Comparison of ENCODE assay signal across 21 cellular contexts in the genomic region with DNA sequence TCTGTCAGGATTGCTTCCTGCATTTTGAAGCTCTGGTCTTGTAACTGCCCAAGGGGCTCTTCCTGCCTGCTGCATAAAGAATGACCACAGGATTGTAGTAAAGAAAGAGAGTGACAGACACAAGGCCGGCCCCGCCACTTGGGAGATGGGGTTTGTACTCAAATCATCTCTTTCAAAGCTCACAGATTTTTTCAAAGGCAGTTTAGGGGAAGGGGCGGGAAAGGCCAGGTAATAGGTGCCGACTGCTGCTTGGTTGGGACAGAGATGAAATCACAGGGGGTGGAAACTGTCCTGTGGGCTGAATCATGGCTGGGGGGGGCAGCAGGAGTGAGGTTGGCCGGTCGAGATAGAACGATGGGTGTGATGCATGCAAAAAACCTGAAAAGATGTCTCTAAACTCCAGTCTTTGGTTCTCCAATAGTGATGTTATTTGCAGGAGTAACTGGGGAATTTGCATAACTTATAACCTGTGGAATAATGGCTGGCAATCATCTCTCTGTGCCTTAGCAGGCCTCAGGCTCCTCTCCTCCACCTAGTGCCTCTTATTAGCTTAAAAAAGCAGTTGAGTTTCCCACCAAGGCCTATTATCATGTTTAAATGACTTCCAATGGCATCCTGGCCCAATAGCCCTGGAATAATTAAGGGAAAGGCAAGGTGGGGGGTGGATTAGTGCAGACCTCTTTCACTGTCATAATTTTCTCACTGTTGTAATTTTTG.
A peak's percentile ranks its signal among the peaks of the same experiment; 100 is the strongest.
DNase-seq lines count a peak whose midpoint lies in the region; ATAC-seq and TF ChIP-seq lines count a peak whose summit lies in the region.
"Had no signal": no experiment of that assay in that cellular context is flagged by ENCODE, and none has a peak within 500 bp of the region (broad histone marks: within the 10 kb centered on the region; RNA-seq: fewer than 3 reads in every experiment).

No MANE protein-coding gene starts in this region.

- H3K4me1 ChIP-seq in H9 (ENCODE audit: insufficient read depth, low read length) (peaks cover 4% of the 10 kb centered on the region; the same call in 1 of the 2 replicates), NT2/D1 (ENCODE audit: insufficient read depth, insufficient read length) (no peaks in the 10 kb centered on the region), iPS-18a (ENCODE audit: control insufficient read depth, low read depth, low read length) (peaks cover 46% of the 10 kb centered on the region), smooth muscle cell (ENCODE audit: low read depth) (peaks cover 53% of the 10 kb centered on the region), trophoblast cell (ENCODE audit: control insufficient read depth in 1 of 2, insufficient read depth in 2 of 2, low read length in 2 of 2) (peaks cover 0 to 2% of the 10 kb centered on the region in 2 experiments)
- H3K4me1 ChIP-seq: HAP-1 had no signal

- H3K36me3 Mint-ChIP-seq in H9 (ENCODE audit: insufficient read depth in 1 of 3, low read depth in 3 of 3): peaks cover 0 to 6% (median 0%) of the 10 kb centered on the region in 3 experiments; a peak in 1 of 7 replicates
- H3K36me3 Mint-ChIP-seq: CD4-positive, alpha-beta memory T cell had no signal

- no peak overlapping the region for H3K23ac ChIP-seq in H9 (ENCODE audit: insufficient read length, low read depth, low read length)
- no peak overlapping the region for H3K23ac ChIP-seq in trophoblast cell (ENCODE audit: low read length)

- H4K20me1 ChIP-seq in H9 (ENCODE audit: control insufficient read depth, insufficient read depth, insufficient read length) (no peaks in the 10 kb centered on the region), smooth muscle cell (ENCODE audit: low read depth) (no peaks in the 10 kb centered on the region)
- H4K20me1 ChIP-seq: BLaER1 had no signal

- no CpG with 5 or more reads among the region's 7 CpGs for WGBS in H9 (ENCODE audit: extremely low coverage, insufficient read length, low lambda C conversion rate)
- 57% methylated on average over 7 of the region's 7 CpGs for WGBS in smooth muscle cell (ENCODE audit: low lambda C conversion rate)
- WGBS in trophoblast cell (ENCODE audit: extremely low coverage, insufficient coverage, insufficient read length): no CpG with 5 or more reads among the region's 7 CpGs

- H3K36me3 ChIP-seq in NT2/D1 (ENCODE audit: insufficient read depth, insufficient read length, low read length) (no peaks in the 10 kb centered on the region), iPS-18a (ENCODE audit: control insufficient read depth, low read depth, low read length) (no peaks in the 10 kb centered on the region), smooth muscle cell (ENCODE audit: low read depth) (no peaks in the 10 kb centered on the region), trophoblast cell (ENCODE audit: control insufficient read depth in 1 of 2, insufficient read depth in 2 of 2, low read length in 2 of 2) (no peaks in the 10 kb centered on the region)
- H3K36me3 ChIP-seq: BLaER1, HAP-1 had no signal

- DNase-seq in H9 (peak; percentile 57), NT2/D1 (ENCODE audit: low read depth, low spot score) (peak; percentile 38), smooth muscle cell (lab: John Stamatoyannopoulos, UW; ENCODE audit: unreplicated experiment) (no peak), trophoblast cell (no peak)
- DNase-seq: CD4-positive, alpha-beta memory T cell; DMS79 treated with DMSO at 0.1 percent for 48 hours; GDM1; NCI-H1694 treated with DMSO at 0.1 percent for 48 hours; NCI-H2107; NCI-H2227 treated with DMSO at 0.1 percent for 48 hours; NCI-H510A treated with DMSO at 0.1 percent for 48 hours; PC-9; T-helper 1 cell had no signal

- H2BK120ac ChIP-seq in H9 (ENCODE audit: low read depth, low read length, poor library complexity, severe bottlenecking): no peak overlapping the region
- H2BK120ac ChIP-seq in trophoblast cell (ENCODE audit: insufficient read depth, low read length, poor library complexity): no peak overlapping the region

- H3K9me3 Mint-ChIP-seq in H9: no peaks in the 10 kb centered on the region

- H2BK5ac ChIP-seq in H9 (ENCODE audit: insufficient read length, low read length): no peak overlapping the region
- no peak overlapping the region for H2BK5ac ChIP-seq in trophoblast cell (ENCODE audit: low read depth, low read length, poor library complexity)

- no peak overlapping the region for H2AK5ac ChIP-seq in H9 (ENCODE audit: insufficient read length, low read length)
- no peak overlapping the region for H2AK5ac ChIP-seq in trophoblast cell (ENCODE audit: low read length)

- no peaks in the 10 kb centered on the region for H3K23me2 ChIP-seq in H9 (ENCODE audit: insufficient read length, low read depth, low read length, poor library complexity, severe bottlenecking)

- H3K4me2 ChIP-seq in H9 (ENCODE audit: insufficient read depth, insufficient read length, low read length) (peak overlapping the region; percentile 43), smooth muscle cell (peak overlapping the region; percentile 40), trophoblast cell (ENCODE audit: low read length) (no peak overlapping the region)
- H3K4me2 ChIP-seq: BLaER1, PC-9 had no signal

- H3K27me3 Mint-ChIP-seq in H9 (ENCODE audit: low read depth): no peaks in the 10 kb centered on the region
- H3K27me3 Mint-ChIP-seq: CD4-positive, alpha-beta memory T cell had no signal

- H3F3A ChIP-seq in smooth muscle cell (ENCODE audit: low read depth): peaks cover 4% of the 10 kb centered on the region

- no peak overlapping the region for H3K14ac ChIP-seq in H9 (ENCODE audit: insufficient read depth, low read length)
- no peak overlapping the region for H3K14ac ChIP-seq in trophoblast cell (ENCODE audit: low read length)

- no peak overlapping the region for H3T11ph ChIP-seq in H9 (ENCODE audit: low read length)

- no peak overlapping the region for H3K56ac ChIP-seq in H9 (ENCODE audit: insufficient read length, low read depth, low read length)

- ATAC-seq in GM19023 (IDR thresholded peaks at IDR 0.05; ENCODE audit: unreplicated experiment) (no peak), GM18907 (IDR thresholded peaks at IDR 0.05; ENCODE audit: unreplicated experiment) (no peak), GM21367 (IDR thresholded peaks at IDR 0.05; ENCODE audit: unreplicated experiment) (no peak)
- ATAC-seq: K562 had no signal

- peak overlapping the region; percentile 29 for H2BK20ac ChIP-seq in H9 (ENCODE audit: low read depth, low read length, poor library complexity, severe bottlenecking)

- H3K27ac Mint-ChIP-seq in H9: peak overlapping the region; percentile 97 to 100 (median 100)
- H3K27ac Mint-ChIP-seq: CD4-positive, alpha-beta memory T cell had no signal

- H3K4me3 ChIP-seq in NT2/D1 (ENCODE audit: insufficient read length, low read depth) (no peak overlapping the region), iPS-18a (ENCODE audit: low read length) (peak overlapping the region; percentile 50), smooth muscle cell (no peak overlapping the region), trophoblast cell (ENCODE audit: low read depth, low read length) (no peak overlapping the region)
- H3K4me3 ChIP-seq: BLaER1, HAP-1, K562, PC-9 had no signal

- peak overlapping the region; percentile 52 for H3K18ac ChIP-seq in H9 (ENCODE audit: insufficient read length, low read depth, low read length)
- H3K18ac ChIP-seq in trophoblast cell (ENCODE audit: low read length): no peak overlapping the region

- H3K9me3 ChIP-seq in H9 (ENCODE audit: control insufficient read depth, low read depth, low read length) (no peaks in the 10 kb centered on the region), NT2/D1 (ENCODE audit: insufficient read depth, low read length) (no peaks in the 10 kb centered on the region), iPS-18a (ENCODE audit: control insufficient read depth, low read depth, low read length) (no peaks in the 10 kb centered on the region), smooth muscle cell (replicated peaks; ENCODE audit: low read depth) (no peaks in the 10 kb centered on the region), trophoblast cell (ENCODE audit: insufficient read depth, low read depth, low read length) (no peaks in the 10 kb centered on the region)
- H3K9me3 ChIP-seq: BLaER1, HAP-1 had no signal

- no peak overlapping the region for H4K5ac ChIP-seq in H9 (ENCODE audit: insufficient read length, low read depth, low read length)

- no peak overlapping the region; the same call in 1 of the 2 replicates for H3K4ac ChIP-seq in H9 (ENCODE audit: low read depth, low read length)
- no peak overlapping the region for H3K4ac ChIP-seq in trophoblast cell (ENCODE audit: low read depth, low read length)

- H3K79me1 ChIP-seq in H9 (ENCODE audit: insufficient read depth, low read depth, low read length, poor library complexity, severe bottlenecking) (no peaks in the 10 kb centered on the region), trophoblast cell (ENCODE audit: low read length) (no peaks in the 10 kb centered on the region)

- H4K8ac ChIP-seq in H9 (replicated peaks; ENCODE audit: insufficient read length, low read depth, low read length): no peak overlapping the region
- no peak overlapping the region for H4K8ac ChIP-seq in trophoblast cell (ENCODE audit: low read depth, low read length)

- no peak overlapping the region for H2BK15ac ChIP-seq in H9 (ENCODE audit: low read depth, low read length)

- H3K4me1 Mint-ChIP-seq in H9: peaks cover 69 to 71% of the 10 kb centered on the region in 2 experiments
- H3K4me1 Mint-ChIP-seq: CD4-positive, alpha-beta memory T cell had no signal

- TF ChIP-seq CTCF in H9 (conservative IDR thresholded peaks at IDR 0.05) (no peak), smooth muscle cell (IDR thresholded peaks at IDR 0.05; ENCODE audit: borderline replicate concordance, insufficient read depth, poor library complexity, severe bottlenecking) (no peak)

- H3K27ac ChIP-seq in H9 (ENCODE audit: insufficient read length, low read depth, low read length): peak overlapping the region; percentile 65
- peak overlapping the region; percentile 88 for H3K27ac ChIP-seq in iPS-18a (ENCODE audit: low read length)
- H3K27ac ChIP-seq in smooth muscle cell (ENCODE audit: low read depth): no peak overlapping the region
- H3K27ac ChIP-seq in trophoblast cell (ENCODE audit: low read depth, low read length): no peak overlapping the region
- H3K27ac ChIP-seq: BLaER1, PC-9, RWPE1 had no signal

- H4K12ac ChIP-seq in trophoblast cell (ENCODE audit: low read depth, low read length): no peak overlapping the region

- H2BK12ac ChIP-seq in H9 (ENCODE audit: insufficient read length, low read depth, low read length) (no peak overlapping the region), trophoblast cell (ENCODE audit: low read length) (no peak overlapping the region)

- H3K4me3 Mint-ChIP-seq in H9: peak overlapping the region; percentile 41 to 66
- H3K4me3 Mint-ChIP-seq: CD4-positive, alpha-beta memory T cell had no signal

- H3K27me3 ChIP-seq in H9 (ENCODE audit: insufficient read depth, low read length) (no peaks in the 10 kb centered on the region), NT2/D1 (ENCODE audit: insufficient read depth, insufficient read length) (no peaks in the 10 kb centered on the region), iPS-18a (ENCODE audit: control insufficient read depth, insufficient read depth, low read length) (no peaks in the 10 kb centered on the region), smooth muscle cell (ENCODE audit: low read depth) (no peaks in the 10 kb centered on the region), trophoblast cell (ENCODE audit: insufficient read depth, low read length) (no peaks in the 10 kb centered on the region)
- H3K27me3 ChIP-seq: BLaER1 had no signal

- H2AFZ ChIP-seq in H9 (ENCODE audit: low read length) (no peak overlapping the region), smooth muscle cell (ENCODE audit: low read depth) (no peak overlapping the region), trophoblast cell (ENCODE audit: insufficient read depth, low read length, poor library complexity) (no peak overlapping the region)
- H2AFZ ChIP-seq: PC-9 had no signal

- no peak overlapping the region for H3K9ac ChIP-seq in H9 (ENCODE audit: extremely low read depth, insufficient read length, low read length)
- H3K9ac ChIP-seq in NT2/D1 (ENCODE audit: insufficient read length, low read depth): no peak overlapping the region
- H3K9ac ChIP-seq in iPS-18a (ENCODE audit: low read length): peak overlapping the region; percentile 14
- H3K9ac ChIP-seq in smooth muscle cell (ENCODE audit: low read depth): no peak overlapping the region
- H3K9ac ChIP-seq in trophoblast cell (ENCODE audit: low read length): no peak overlapping the region
- H3K9ac ChIP-seq: BLaER1 had no signal

- H3K79me2 ChIP-seq in H9 (ENCODE audit: insufficient read depth, low read length) (no peaks in the 10 kb centered on the region), smooth muscle cell (ENCODE audit: low read depth) (no peaks in the 10 kb centered on the region), trophoblast cell (ENCODE audit: control insufficient read depth, insufficient read depth, low read length, poor library complexity) (no peaks in the 10 kb centered on the region)

- H4K91ac ChIP-seq in H9 (ENCODE audit: insufficient read length, low read depth, low read length) (no peak overlapping the region), trophoblast cell (ENCODE audit: low read depth, low read length) (no peak overlapping the region)

Comparison
In these comparisons a context has a peak if more than half of its experiments do, and no peak if none do; other contexts are left out.
1. DNase-seq: peak in H9 (single experiment) and NT2/D1 (single experiment); none in smooth muscle cell (single experiment) and trophoblast cell (0 of 2).
2. H3K27ac ChIP-seq: peak in H9 (single experiment) and iPS-18a (single experiment); none in smooth muscle cell (single experiment) and trophoblast cell (single experiment).